1 cellular context compared by ENCODE assay signal in the genomic region with DNA sequence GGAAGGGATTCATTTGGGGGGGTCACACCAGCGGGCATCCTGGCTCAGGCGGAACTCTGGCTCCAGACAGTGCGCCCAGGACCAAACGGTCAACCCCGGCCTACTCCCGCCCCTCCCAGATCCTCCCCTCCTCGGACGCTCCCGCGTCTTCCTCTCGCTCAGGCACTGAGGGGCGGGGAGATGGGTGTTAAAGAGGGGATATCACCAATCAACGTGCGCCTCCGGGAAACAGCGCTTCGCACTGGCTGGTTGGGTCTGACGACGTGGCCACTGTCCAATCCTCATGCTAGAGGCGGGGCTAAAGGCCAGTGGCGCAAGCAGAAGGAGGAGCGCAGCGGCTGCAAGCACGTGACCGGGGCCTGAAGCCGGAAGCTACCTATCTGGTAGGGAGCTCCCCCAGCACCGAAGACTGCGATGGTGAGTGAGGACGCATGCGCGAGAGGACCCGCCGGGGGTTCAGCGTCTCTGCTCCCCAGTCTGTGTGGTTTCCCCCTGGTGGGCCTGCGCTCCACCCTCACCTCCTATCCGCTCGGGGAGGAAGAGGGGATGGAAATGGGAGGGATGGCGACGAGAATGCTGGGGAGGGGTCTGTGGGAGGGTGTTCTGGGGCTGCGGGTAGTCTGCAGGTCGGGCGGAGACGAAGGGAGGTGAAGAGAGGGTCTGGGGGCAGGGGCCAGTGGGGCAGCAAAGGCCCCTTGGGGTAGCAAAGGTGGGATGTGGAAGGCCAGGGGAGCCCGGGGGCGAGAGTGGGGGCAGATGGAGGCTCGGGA.
TF ChIP-seq lines count a peak whose summit lies in the region.

A gene (plus strand): TSS at position 360 of the 770 bp plus-strand sequence. CDS start 55 bp downstream, at position 415.

TF ChIP-seq in HepG2, 621 proteins besides CTCF, POLR2A, EP300 and RAD21 (continued from another document):
- TF ChIP-seq, protein P1, sequence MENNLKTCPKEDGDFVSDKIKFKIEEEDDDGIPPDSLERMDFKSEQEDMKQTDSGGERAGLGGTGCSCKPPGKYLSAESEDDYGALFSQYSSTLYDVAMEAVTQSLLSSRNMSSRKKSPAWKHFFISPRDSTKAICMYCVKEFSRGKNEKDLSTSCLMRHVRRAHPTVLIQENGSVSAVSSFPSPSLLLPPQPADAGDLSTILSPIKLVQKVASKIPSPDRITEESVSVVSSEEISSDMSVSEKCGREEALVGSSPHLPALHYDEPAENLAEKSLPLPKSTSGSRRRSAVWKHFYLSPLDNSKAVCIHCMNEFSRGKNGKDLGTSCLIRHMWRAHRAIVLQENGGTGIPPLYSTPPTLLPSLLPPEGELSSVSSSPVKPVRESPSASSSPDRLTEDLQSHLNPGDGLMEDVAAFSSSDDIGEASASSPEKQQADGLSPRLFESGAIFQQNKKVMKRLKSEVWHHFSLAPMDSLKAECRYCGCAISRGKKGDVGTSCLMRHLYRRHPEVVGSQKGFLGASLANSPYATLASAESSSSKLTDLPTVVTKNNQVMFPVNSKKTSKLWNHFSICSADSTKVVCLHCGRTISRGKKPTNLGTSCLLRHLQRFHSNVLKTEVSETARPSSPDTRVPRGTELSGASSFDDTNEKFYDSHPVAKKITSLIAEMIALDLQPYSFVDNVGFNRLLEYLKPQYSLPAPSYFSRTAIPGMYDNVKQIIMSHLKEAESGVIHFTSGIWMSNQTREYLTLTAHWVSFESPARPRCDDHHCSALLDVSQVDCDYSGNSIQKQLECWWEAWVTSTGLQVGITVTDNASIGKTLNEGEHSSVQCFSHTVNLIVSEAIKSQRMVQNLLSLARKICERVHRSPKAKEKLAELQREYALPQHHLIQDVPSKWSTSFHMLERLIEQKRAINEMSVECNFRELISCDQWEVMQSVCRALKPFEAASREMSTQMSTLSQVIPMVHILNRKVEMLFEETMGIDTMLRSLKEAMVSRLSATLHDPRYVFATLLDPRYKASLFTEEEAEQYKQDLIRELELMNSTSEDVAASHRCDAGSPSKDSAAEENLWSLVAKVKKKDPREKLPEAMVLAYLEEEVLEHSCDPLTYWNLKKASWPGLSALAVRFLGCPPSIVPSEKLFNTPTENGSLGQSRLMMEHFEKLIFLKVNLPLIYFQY (CRISPR knock-in tag; IDR thresholded peaks at IDR 0.05; ENCODE audit: borderline replicate concordance): peak; percentile 42; the same call in 1 of the 2 replicates
- TF ChIP-seq PCBP1 (IDR thresholded peaks at IDR 0.05; ENCODE audit: borderline replicate concordance, low read depth, low read length): peak; percentile 77; the same call in 1 of the 2 replicates
- TF ChIP-seq ZFP37 (CRISPR knock-in tag; IDR thresholded peaks at IDR 0.05; ENCODE audit: borderline replicate concordance): 0 out of 2 replicates have a peak, but pooled peaks have one; percentile 66
- TF ChIP-seq RBFOX2 (IDR thresholded peaks at IDR 0.05; ENCODE audit: low read depth, low read length): peak; percentile 83
- TF ChIP-seq BHLHE40 (IDR thresholded peaks at IDR 0.05; ENCODE audit: low read length): peak; percentile 97
- peak; percentile 75; the same call in 1 of the 2 replicates for TF ChIP-seq MYC (CRISPR knock-in tag; IDR thresholded peaks at IDR 0.05; ENCODE audit: borderline replicate concordance)
- TF ChIP-seq, protein P2, sequence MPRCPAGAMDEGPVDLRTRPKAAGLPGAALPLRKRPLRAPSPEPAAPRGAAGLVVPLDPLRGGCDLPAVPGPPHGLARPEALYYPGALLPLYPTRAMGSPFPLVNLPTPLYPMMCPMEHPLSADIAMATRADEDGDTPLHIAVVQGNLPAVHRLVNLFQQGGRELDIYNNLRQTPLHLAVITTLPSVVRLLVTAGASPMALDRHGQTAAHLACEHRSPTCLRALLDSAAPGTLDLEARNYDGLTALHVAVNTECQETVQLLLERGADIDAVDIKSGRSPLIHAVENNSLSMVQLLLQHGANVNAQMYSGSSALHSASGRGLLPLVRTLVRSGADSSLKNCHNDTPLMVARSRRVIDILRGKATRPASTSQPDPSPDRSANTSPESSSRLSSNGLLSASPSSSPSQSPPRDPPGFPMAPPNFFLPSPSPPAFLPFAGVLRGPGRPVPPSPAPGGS (CRISPR knock-in tag; IDR thresholded peaks at IDR 0.05): 0 out of 2 replicates have a peak, but pooled peaks have one; percentile 50
- peak; percentile 69 for TF ChIP-seq REPIN1 (CRISPR knock-in tag; IDR thresholded peaks at IDR 0.05; ENCODE audit: borderline replicate concordance, low read depth)
- TF ChIP-seq, protein P3, sequence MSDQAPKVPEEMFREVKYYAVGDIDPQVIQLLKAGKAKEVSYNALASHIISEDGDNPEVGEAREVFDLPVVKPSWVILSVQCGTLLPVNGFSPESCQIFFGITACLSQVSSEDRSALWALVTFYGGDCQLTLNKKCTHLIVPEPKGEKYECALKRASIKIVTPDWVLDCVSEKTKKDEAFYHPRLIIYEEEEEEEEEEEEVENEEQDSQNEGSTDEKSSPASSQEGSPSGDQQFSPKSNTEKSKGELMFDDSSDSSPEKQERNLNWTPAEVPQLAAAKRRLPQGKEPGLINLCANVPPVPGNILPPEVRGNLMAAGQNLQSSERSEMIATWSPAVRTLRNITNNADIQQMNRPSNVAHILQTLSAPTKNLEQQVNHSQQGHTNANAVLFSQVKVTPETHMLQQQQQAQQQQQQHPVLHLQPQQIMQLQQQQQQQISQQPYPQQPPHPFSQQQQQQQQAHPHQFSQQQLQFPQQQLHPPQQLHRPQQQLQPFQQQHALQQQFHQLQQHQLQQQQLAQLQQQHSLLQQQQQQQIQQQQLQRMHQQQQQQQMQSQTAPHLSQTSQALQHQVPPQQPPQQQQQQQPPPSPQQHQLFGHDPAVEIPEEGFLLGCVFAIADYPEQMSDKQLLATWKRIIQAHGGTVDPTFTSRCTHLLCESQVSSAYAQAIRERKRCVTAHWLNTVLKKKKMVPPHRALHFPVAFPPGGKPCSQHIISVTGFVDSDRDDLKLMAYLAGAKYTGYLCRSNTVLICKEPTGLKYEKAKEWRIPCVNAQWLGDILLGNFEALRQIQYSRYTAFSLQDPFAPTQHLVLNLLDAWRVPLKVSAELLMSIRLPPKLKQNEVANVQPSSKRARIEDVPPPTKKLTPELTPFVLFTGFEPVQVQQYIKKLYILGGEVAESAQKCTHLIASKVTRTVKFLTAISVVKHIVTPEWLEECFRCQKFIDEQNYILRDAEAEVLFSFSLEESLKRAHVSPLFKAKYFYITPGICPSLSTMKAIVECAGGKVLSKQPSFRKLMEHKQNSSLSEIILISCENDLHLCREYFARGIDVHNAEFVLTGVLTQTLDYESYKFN (CRISPR knock-in tag; conservative IDR thresholded peaks at IDR 0.05): peak; percentile 47
- TF ChIP-seq ZNF543 (CRISPR knock-in tag; IDR thresholded peaks at IDR 0.05): no peak
- TF ChIP-seq, protein P4, sequence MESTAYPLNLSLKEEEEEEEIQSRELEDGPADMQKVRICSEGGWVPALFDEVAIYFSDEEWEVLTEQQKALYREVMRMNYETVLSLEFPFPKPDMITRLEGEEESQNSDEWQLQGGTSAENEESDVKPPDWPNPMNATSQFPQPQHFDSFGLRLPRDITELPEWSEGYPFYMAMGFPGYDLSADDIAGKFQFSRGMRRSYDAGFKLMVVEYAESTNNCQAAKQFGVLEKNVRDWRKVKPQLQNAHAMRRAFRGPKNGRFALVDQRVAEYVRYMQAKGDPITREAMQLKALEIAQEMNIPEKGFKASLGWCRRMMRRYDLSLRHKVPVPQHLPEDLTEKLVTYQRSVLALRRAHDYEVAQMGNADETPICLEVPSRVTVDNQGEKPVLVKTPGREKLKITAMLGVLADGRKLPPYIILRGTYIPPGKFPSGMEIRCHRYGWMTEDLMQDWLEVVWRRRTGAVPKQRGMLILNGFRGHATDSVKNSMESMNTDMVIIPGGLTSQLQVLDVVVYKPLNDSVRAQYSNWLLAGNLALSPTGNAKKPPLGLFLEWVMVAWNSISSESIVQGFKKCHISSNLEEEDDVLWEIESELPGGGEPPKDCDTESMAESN (CRISPR knock-in tag; conservative IDR thresholded peaks at IDR 0.05): peak; percentile 76; the same call in 1 of the 2 replicates
- TF ChIP-seq CAMTA2 (CRISPR knock-in tag; IDR thresholded peaks at IDR 0.05; ENCODE audit: borderline replicate concordance): 0 out of 2 replicates have a peak, but pooled peaks have one; percentile 14
- TF ChIP-seq ELF3 (CRISPR knock-in tag; IDR thresholded peaks at IDR 0.05): peak; percentile 61; the same call in 1 of the 2 replicates
- TF ChIP-seq, protein P5, sequence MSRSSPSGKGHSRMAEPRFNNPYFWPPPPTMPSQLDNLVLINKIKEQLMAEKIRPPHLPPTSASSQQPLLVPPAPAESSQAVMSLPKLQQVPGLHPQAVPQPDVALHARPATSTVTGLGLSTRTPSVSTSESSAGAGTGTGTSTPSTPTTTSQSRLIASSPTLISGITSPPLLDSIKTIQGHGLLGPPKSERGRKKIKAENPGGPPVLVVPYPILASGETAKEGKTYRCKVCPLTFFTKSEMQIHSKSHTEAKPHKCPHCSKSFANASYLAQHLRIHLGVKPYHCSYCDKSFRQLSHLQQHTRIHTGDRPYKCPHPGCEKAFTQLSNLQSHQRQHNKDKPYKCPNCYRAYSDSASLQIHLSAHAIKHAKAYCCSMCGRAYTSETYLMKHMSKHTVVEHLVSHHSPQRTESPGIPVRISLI (CRISPR knock-in tag; IDR thresholded peaks at IDR 0.05; ENCODE audit: borderline replicate concordance): no peak
- no peak for TF ChIP-seq HOXA7 (CRISPR knock-in tag; IDR thresholded peaks at IDR 0.05)
- peak; percentile 83 for TF ChIP-seq CREB1 (IDR thresholded peaks at IDR 0.05)
- peak; percentile 89 for TF ChIP-seq CREB1 (CRISPR knock-in tag; IDR thresholded peaks at IDR 0.05)
- TF ChIP-seq, protein P6, sequence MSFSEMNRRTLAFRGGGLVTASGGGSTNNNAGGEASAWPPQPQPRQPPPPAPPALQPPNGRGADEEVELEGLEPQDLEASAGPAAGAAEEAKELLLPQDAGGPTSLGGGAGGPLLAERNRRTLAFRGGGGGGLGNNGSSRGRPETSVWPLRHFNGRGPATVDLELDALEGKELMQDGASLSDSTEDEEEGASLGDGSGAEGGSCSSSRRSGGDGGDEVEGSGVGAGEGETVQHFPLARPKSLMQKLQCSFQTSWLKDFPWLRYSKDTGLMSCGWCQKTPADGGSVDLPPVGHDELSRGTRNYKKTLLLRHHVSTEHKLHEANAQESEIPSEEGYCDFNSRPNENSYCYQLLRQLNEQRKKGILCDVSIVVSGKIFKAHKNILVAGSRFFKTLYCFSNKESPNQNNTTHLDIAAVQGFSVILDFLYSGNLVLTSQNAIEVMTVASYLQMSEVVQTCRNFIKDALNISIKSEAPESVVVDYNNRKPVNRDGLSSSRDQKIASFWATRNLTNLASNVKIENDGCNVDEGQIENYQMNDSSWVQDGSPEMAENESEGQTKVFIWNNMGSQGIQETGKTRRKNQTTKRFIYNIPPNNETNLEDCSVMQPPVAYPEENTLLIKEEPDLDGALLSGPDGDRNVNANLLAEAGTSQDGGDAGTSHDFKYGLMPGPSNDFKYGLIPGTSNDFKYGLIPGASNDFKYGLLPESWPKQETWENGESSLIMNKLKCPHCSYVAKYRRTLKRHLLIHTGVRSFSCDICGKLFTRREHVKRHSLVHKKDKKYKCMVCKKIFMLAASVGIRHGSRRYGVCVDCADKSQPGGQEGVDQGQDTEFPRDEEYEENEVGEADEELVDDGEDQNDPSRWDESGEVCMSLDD (CRISPR knock-in tag; IDR thresholded peaks at IDR 0.05; ENCODE audit: borderline replicate concordance): 0 out of 2 replicates have a peak, but pooled peaks have one; percentile 40
- TF ChIP-seq, protein P7, sequence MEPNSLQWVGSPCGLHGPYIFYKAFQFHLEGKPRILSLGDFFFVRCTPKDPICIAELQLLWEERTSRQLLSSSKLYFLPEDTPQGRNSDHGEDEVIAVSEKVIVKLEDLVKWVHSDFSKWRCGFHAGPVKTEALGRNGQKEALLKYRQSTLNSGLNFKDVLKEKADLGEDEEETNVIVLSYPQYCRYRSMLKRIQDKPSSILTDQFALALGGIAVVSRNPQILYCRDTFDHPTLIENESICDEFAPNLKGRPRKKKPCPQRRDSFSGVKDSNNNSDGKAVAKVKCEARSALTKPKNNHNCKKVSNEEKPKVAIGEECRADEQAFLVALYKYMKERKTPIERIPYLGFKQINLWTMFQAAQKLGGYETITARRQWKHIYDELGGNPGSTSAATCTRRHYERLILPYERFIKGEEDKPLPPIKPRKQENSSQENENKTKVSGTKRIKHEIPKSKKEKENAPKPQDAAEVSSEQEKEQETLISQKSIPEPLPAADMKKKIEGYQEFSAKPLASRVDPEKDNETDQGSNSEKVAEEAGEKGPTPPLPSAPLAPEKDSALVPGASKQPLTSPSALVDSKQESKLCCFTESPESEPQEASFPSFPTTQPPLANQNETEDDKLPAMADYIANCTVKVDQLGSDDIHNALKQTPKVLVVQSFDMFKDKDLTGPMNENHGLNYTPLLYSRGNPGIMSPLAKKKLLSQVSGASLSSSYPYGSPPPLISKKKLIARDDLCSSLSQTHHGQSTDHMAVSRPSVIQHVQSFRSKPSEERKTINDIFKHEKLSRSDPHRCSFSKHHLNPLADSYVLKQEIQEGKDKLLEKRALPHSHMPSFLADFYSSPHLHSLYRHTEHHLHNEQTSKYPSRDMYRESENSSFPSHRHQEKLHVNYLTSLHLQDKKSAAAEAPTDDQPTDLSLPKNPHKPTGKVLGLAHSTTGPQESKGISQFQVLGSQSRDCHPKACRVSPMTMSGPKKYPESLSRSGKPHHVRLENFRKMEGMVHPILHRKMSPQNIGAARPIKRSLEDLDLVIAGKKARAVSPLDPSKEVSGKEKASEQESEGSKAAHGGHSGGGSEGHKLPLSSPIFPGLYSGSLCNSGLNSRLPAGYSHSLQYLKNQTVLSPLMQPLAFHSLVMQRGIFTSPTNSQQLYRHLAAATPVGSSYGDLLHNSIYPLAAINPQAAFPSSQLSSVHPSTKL (CRISPR knock-in tag; IDR thresholded peaks at IDR 0.05): no peak
TF ChIP-seq in HepG2: peak in this region for 223.
